Comparison of ENCODE assay signal across 8 cellular contexts in the genomic region with DNA sequence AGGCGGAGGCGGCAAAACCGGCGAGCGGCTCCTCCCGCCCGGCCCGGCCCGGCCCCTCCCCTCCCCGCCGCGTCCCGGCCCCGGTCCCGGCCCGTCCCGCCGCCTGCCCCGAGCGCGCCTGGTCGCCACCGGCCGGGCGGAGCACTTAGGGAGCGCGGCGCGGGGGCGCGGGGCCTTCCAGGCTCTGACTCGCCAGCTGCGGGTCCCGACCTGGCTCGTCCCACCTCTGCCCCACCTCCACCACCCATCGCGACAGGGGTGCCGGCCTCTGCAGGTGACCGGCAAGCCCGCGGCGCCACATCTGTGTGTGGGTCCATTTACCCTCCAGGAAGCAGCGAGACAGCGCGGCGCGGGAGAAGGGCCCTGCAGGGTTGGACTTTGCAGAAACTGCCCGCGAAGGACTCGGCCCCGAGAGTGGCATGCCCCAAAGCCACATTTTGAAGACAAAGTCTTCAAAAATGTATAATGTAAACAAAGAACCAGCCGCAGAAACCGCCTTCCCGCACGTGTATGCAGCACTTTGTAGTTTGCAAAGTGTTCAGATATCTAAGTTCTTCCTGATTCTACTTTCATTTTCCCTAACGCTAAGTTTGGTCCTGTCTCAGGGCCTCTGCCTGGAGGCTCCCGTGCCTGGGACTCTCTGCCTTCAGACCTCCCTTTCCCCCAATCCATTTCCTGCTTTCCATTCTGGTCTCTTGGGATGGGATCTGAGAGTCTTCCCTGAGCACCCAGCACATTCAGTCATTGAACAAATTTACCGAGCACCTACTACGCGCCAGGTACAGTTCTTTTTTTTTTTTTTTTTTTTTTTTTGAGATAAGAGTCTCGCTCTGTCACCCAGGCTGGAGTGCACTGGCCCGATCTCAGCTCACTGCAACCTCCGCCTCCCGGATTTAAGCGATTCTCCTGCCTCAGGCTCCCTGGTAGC. TPM values are rescaled to one million over a fixed set of nuclear protein-coding genes. Genes with fewer than 3 reads are reported as not detected.
DNase-seq lines count a peak whose midpoint lies in the region; ATAC-seq and TF ChIP-seq lines count a peak whose summit lies in the region.

A gene (minus strand): TSS at position 40 of the 928 bp plus-strand sequence. CDS start 19,158 bp downstream, outside the sequence.

- H3K36me3 ChIP-seq in right atrium auricular region, result no peaks in the 10 kb centered on the region
- no peaks in the 10 kb centered on the region for H3K36me3 ChIP-seq in rectal smooth muscle tissue (ENCODE audit: control insufficient read depth, insufficient read depth, low read length)

- peak within 1 kb of the TSS; percentile 63 for H3K9ac ChIP-seq in rectal smooth muscle tissue (ENCODE audit: low read length)

- H3K4me3 Mint-ChIP-seq in T-helper 1 cell treated with Interleukin-12 subunit alpha and Interleukin-12 subunit beta and Interleukin-4 antibody, amounts not matched to agents 30 μg/mL and 1 μg/mL, for 36 hours, result peak within 1 kb of the TSS; percentile 83

- TF ChIP-seq CTCF in right atrium auricular region (IDR thresholded peaks at IDR 0.05), result no peak

- in situ Hi-C loops in ACHN (cut with HindIII; ENCODE audit: low pct_ligation_motif_present, low pct_unique_long_range_greater_than_20kb, low sequenced_read_pairs), result no loop called here

- H3K36me3 Mint-ChIP-seq in T-helper 1 cell treated with Interleukin-12 subunit alpha and Interleukin-12 subunit beta and Interleukin-4 antibody, amounts not matched to agents 30 μg/mL and 1 μg/mL, for 36 hours (ENCODE audit: low read depth), result peaks cover 3% of the 10 kb centered on the region

- H3K4me1 ChIP-seq in right atrium auricular region (peaks cover 0 to 12% of the 10 kb centered on the region in 2 donors), rectal smooth muscle tissue (ENCODE audit: control insufficient read depth, insufficient read depth, low read length) (no peaks in the 10 kb centered on the region)

- H3K9me3 ChIP-seq in right atrium auricular region, result no peaks in the 10 kb centered on the region

- peaks cover 15% of the 10 kb centered on the region for H3K4me1 Mint-ChIP-seq in T-helper 1 cell treated with Interleukin-12 subunit alpha and Interleukin-12 subunit beta and Interleukin-4 antibody, amounts not matched to agents 30 μg/mL and 1 μg/mL, for 36 hours (ENCODE audit: low read depth)

- H3K4me3 ChIP-seq in right atrium auricular region (peak within 1 kb of the TSS; percentile 62 to 74), rectal smooth muscle tissue (ENCODE audit: low read length) (peak within 1 kb of the TSS; percentile 79)

- H3K27ac ChIP-seq in right atrium auricular region (peak within 1 kb of the TSS; percentile 65 to 68), rectal smooth muscle tissue (ENCODE audit: low read depth, low read length) (peak within 1 kb of the TSS; percentile 62)

- peaks cover 9% of the 10 kb centered on the region for H3K27me3 Mint-ChIP-seq in T-helper 1 cell treated with Interleukin-12 subunit alpha and Interleukin-12 subunit beta and Interleukin-4 antibody, amounts not matched to agents 30 μg/mL and 1 μg/mL, for 36 hours (ENCODE audit: low read depth)

- peak within 1 kb of the TSS; percentile 78 for H3K27ac Mint-ChIP-seq in T-helper 1 cell treated with Interleukin-12 subunit alpha and Interleukin-12 subunit beta and Interleukin-4 antibody, amounts not matched to agents 30 μg/mL and 1 μg/mL, for 36 hours

- H3K27me3 ChIP-seq in right atrium auricular region, result no peaks in the 10 kb centered on the region
- no peaks in the 10 kb centered on the region for H3K27me3 ChIP-seq in rectal smooth muscle tissue (ENCODE audit: control insufficient read depth, insufficient read depth, low read length)

- peak; percentile 47 for ATAC-seq in GM18909 (IDR thresholded peaks at IDR 0.05; ENCODE audit: poor library complexity, unreplicated experiment)
- no peak for ATAC-seq in HG03196 (IDR thresholded peaks at IDR 0.05; ENCODE audit: unreplicated experiment)

- H3K9me3 Mint-ChIP-seq in T-helper 1 cell treated with Interleukin-12 subunit alpha and Interleukin-12 subunit beta and Interleukin-4 antibody, amounts not matched to agents 30 μg/mL and 1 μg/mL, for 36 hours, result no peaks in the 10 kb centered on the region

- peak; percentile 75 for DNase-seq in ACHN
- DNase-seq in HPDE6-E6E7 (ENCODE audit: extremely low spot score), result peak; percentile 64
- peak; percentile 39 for DNase-seq in amniotic stem cell (lab: John Stamatoyannopoulos, UW)
- DNase-seq in right atrium auricular region (ENCODE audit: low spot score), result peak; percentile 61

RNA-seq across cellular contexts. Expression of the gene that starts here (rescaled TPM):
- 10 to 100 TPM in 1 of 2 donors, 1 to 10 TPM in 1; 5.7 to 10.7 TPM for total RNA-seq in right atrium auricular region
